ENCODE assay signal across 8 cellular contexts in the genomic region with DNA sequence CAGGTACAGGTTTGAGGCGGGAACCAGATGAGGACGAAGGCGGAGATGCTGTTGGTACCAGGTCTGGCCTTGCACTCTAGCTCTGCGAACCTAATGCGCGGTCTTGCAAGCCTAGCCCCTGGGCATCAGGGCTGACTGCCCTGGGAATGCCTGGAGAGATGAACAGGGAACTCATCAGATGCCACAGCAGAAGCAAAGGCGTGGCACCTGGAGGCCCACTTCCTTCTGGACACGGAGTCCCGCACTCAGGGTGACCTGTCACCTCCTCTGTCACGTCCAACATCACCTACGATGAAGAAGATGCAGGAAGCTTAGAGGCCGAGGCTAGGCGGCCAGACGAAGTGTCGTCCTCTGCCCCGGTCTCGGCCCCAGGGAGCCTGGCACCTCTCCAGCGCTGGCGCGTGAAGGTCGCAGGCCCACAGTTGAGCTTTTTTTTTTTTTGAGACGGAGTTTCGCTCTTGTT. TPM values are rescaled to one million over a fixed set of nuclear protein-coding genes. Genes with fewer than 3 reads are reported as not detected.
DNase-seq lines count a peak whose midpoint lies in the region; ATAC-seq lines count a peak whose summit lies in the region.

No MANE protein-coding gene starts in this region.

- DNase-seq in G401 (ENCODE audit: low spot score) = peak; percentile 41
- no peak for DNase-seq in Jurkat, Clone E6-1 (ENCODE audit: low read depth, low spot score)
- peak; percentile 35 for DNase-seq in cerebellum (ENCODE audit: low spot score)
- DNase-seq in stimulated activated CD4-positive, alpha-beta T cell treated with anti-CD3 and anti-CD28 coated beads, Interleukin-2, amount 100 ng/mL, for 48 hours = no peak
- DNase-seq in NCI-H2081 treated with DMSO at 0.1 percent for 48 hours (lab: John Stamatoyannopoulos, UW) = no peak
- DNase-seq in NCI-H187 treated with DMSO at 0.1 percent for 48 hours (lab: John Stamatoyannopoulos, UW) = no peak

- no peaks in the 10 kb centered on the region for H3K9me3 ChIP-seq in mononuclear cell (ENCODE audit: low read depth, low read length)

- ATAC-seq in GM21723 (IDR thresholded peaks at IDR 0.05; ENCODE audit: unreplicated experiment) = no peak

- H3K4me3 ChIP-seq in Jurkat, Clone E6-1 (ENCODE audit: low read length) = peak overlapping the region; percentile 60
- H3K4me3 ChIP-seq in mononuclear cell (ENCODE audit: low read length) = peak overlapping the region; percentile 64

- peaks cover 17% of the 10 kb centered on the region for H3K4me1 ChIP-seq in mononuclear cell (ENCODE audit: insufficient read depth, low read length)

- no peaks in the 10 kb centered on the region for H3K27me3 ChIP-seq in mononuclear cell (ENCODE audit: insufficient read depth, low read length)

- in situ Hi-C loops in G401 (cut with HindIII; ENCODE audit: low sequenced_read_pairs) = no loop called here

RNA-seq across cellular contexts. Expression of a gene that starts 9.4 kb away (rescaled TPM):
- 49.4 and 51.5 TPM in 2 replicates for total RNA-seq in G401 (2014; rRNA removed; shearing (Covaris generic))
- polyA plus RNA-seq in Jurkat, Clone E6-1 (2012; ENCODE audit: insufficient read depth, insufficient read length) = 3,769 TPM
- total RNA-seq in cerebellum = 45.1 TPM
- total RNA-seq in mononuclear cell = 218 TPM

RNA-seq across cellular contexts. Expression of a gene that starts 47.9 kb away (rescaled TPM):
- 24.3 and 46.1 TPM in 2 replicates for total RNA-seq in G401 (2014; rRNA removed; shearing (Covaris generic))
- polyA plus RNA-seq in Jurkat, Clone E6-1 (2012; ENCODE audit: insufficient read depth, insufficient read length) = 65.6 TPM
- total RNA-seq in cerebellum = 14.9 TPM
- total RNA-seq in mononuclear cell = 1.2 TPM

Comparison
In these comparisons a context has a peak if more than half of its experiments do, and no peak if none do; other contexts are left out.
1. DNase-seq: peak in G401 (single experiment) and cerebellum (single experiment); none in Jurkat, Clone E6-1 (single experiment), stimulated activated CD4-positive, alpha-beta T cell treated with anti-CD3 and anti-CD28 coated beads, Interleukin-2, amount 100 ng/mL, for 48 hours (0 of 2), NCI-H2081 treated with DMSO at 0.1 percent for 48 hours (single experiment) and NCI-H187 treated with DMSO at 0.1 percent for 48 hours (single experiment).